1 cellular context compared by ENCODE assay signal in the genomic region with DNA sequence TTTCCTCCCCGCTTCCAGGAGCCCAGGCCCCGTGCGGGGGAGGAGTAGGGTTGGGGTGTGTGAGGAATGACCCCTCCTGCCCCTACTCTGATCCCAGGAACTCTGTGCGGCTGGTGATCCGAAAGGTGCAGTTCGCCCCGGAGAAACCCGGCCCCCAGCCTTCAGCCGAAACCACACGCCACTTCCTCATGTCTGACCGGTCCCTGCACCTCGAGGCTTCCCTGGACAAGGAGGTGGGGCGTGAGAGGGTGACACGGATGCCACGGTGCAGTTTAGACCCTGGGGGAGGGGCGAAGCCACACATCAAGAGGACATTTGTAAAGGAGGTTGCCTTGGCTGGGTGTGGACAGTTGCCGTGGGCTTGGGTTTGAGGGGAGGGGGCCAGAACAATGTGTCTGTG.
TF ChIP-seq lines count a peak whose summit lies in the region.

No MANE protein-coding gene starts in this region.

TF ChIP-seq in SK-N-SH treated with all-trans-retinoic acid at 6 μM for 48 hours, 23 proteins besides CTCF, POLR2A, EP300 and RAD21 (continued from another document):
- TF ChIP-seq, protein P1, sequence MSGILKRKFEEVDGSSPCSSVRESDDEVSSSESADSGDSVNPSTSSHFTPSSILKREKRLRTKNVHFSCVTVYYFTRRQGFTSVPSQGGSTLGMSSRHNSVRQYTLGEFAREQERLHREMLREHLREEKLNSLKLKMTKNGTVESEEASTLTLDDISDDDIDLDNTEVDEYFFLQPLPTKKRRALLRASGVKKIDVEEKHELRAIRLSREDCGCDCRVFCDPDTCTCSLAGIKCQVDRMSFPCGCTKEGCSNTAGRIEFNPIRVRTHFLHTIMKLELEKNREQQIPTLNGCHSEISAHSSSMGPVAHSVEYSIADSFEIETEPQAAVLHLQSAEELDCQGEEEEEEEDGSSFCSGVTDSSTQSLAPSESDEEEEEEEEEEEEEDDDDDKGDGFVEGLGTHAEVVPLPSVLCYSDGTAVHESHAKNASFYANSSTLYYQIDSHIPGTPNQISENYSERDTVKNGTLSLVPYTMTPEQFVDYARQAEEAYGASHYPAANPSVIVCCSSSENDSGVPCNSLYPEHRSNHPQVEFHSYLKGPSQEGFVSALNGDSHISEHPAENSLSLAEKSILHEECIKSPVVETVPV (CRISPR knock-in tag; IDR thresholded peaks at IDR 0.05): no peak
- TF ChIP-seq PPARA (CRISPR knock-in tag; IDR thresholded peaks at IDR 0.05; ENCODE audit: borderline replicate concordance) (no peak), TOX (CRISPR knock-in tag; IDR thresholded peaks at IDR 0.05; ENCODE audit: borderline replicate concordance) (no peak)
